Comparison of ENCODE assay signal across 8 cellular contexts in the genomic region with DNA sequence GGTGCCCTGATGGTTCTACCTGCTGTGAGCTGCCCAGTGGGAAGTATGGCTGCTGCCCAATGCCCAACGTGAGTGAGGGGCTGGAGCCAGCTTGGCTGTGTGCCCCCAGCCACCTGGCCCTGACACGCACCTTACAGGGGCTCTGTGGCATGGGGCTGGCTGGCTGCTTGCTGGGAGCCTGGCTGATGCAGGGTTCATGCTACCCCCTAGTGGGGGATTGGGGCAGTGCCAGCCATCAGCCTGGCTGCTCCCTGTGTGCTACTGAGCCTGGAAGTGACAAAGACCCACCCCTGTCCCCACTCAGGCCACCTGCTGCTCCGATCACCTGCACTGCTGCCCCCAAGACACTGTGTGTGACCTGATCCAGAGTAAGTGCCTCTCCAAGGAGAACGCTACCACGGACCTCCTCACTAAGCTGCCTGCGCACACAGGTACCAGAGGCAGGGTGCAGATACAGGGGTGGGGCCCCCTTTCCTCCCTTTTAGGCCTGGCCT. TPM values are rescaled to one million over a fixed set of nuclear protein-coding genes. Genes with fewer than 3 reads are reported as not detected.
DNase-seq lines count a peak whose midpoint lies in the region; ATAC-seq and TF ChIP-seq lines count a peak whose summit lies in the region.

No MANE protein-coding gene starts in this region.

- in situ Hi-C loops in KBM-7 (cut with MboI; ENCODE audit: low pct_unique_long_range_greater_than_20kb, low sequenced_read_pairs) = no loop called here

- peak; percentile 83 for DNase-seq in DMS53 (lab: John Stamatoyannopoulos, UW)
- peak; percentile 82 for DNase-seq in KBM-7
- peak; percentile 29 for DNase-seq in T1000 (lab: John Stamatoyannopoulos, UW)
- DNase-seq in ascending aorta (ENCODE audit: low spot score in 2 of 2) = no peak
- DNase-seq in hippocampal formation (lab: John Stamatoyannopoulos, UW) = peak; percentile 9 to 44
- DNase-seq in stimulated activated CD4-positive, alpha-beta T cell treated with anti-CD3 and anti-CD28 coated beads, Interleukin-15, amount 100 ng/mL, for 1 hour (ENCODE audit: low read depth in 1 of 2, low spot score in 1 of 2) = peak; percentile 51 to 66
- no peak for DNase-seq in OCI-M2 (lab: John Stamatoyannopoulos, UW; ENCODE audit: unreplicated experiment)

- no peak overlapping the region for H3K27ac ChIP-seq in ascending aorta

- TF ChIP-seq CTCF in ascending aorta (IDR thresholded peaks at IDR 0.05) = peak; percentile 34 to 60 (median 49)

- no peak overlapping the region for H3K4me3 ChIP-seq in ascending aorta

- H3K9me3 ChIP-seq in ascending aorta = no peaks in the 10 kb centered on the region

- H3K27me3 ChIP-seq in ascending aorta = no peaks in the 10 kb centered on the region

- peaks cover 0 to 3% of the 10 kb centered on the region in 2 donors for H3K4me1 ChIP-seq in ascending aorta

- intact Hi-C loops in ascending aorta (cut with DNase I) = no loop called here

- no peak for ATAC-seq in GM18909 (IDR thresholded peaks at IDR 0.05; ENCODE audit: poor library complexity, unreplicated experiment)

- H3K36me3 ChIP-seq in ascending aorta = peaks cover 29 to 37% of the 10 kb centered on the region in 2 donors

RNA-seq across cellular contexts. Expression of a gene that starts 5.7 kb away (rescaled TPM):
- 430 TPM for total RNA-seq in ascending aorta

RNA-seq across cellular contexts. Expression of a gene that starts 12.9 kb away (rescaled TPM):
- 1.7 TPM for total RNA-seq in ascending aorta

RNA-seq across cellular contexts. Expression of a gene that starts 26.2 kb away (rescaled TPM):
- 182 TPM for total RNA-seq in ascending aorta

RNA-seq across cellular contexts. Expression of a gene that starts 38.7 kb away (rescaled TPM):
- total RNA-seq in ascending aorta = not detected

RNA-seq across cellular contexts. Expression of a gene that starts 42.4 kb away (rescaled TPM):
- not detected for total RNA-seq in ascending aorta

Comparison
In these comparisons a context has a peak if more than half of its experiments do, and no peak if none do; other contexts are left out.
1. DNase-seq: peak in DMS53 (single experiment), KBM-7 (single experiment), T1000 (single experiment), hippocampal formation (2 of 2) and stimulated activated CD4-positive, alpha-beta T cell treated with anti-CD3 and anti-CD28 coated beads, Interleukin-15, amount 100 ng/mL, for 1 hour (2 of 2); none in ascending aorta (0 of 2) and OCI-M2 (single experiment).